19 cellular contexts compared by ENCODE assay signal in genomic region chr2:16008331-16008850, GRCh38.
DNase-seq lines count a peak whose midpoint lies in the region; ATAC-seq and TF ChIP-seq lines count a peak whose summit lies in the region.
"Had no signal": no experiment of that assay in that cellular context is flagged by ENCODE, and none has a peak within 500 bp of the region (broad histone marks: within the 10 kb centered on the region; RNA-seq: fewer than 3 reads in every experiment).

No MANE protein-coding gene starts in this region.

- no peak overlapping the region for H2AK5ac ChIP-seq in neuronal stem cell (ENCODE audit: low read depth, low read length)

- H3K14ac ChIP-seq in neuronal stem cell (ENCODE audit: low read length), result no peak overlapping the region

- peaks cover 4% of the 10 kb centered on the region for H3K36me3 Mint-ChIP-seq in endothelial cell (ENCODE audit: low read depth, unreplicated experiment)
- H3K36me3 Mint-ChIP-seq: CD14-positive monocyte; CD4-positive, alpha-beta memory T cell; CD4-positive, CD25-positive, alpha-beta regulatory T cell; CD8-positive, alpha-beta memory T cell had no signal

- H2BK5ac ChIP-seq in neuronal stem cell (ENCODE audit: low read length), result no peak overlapping the region

- H3K4me2 ChIP-seq in neuronal stem cell (ENCODE audit: insufficient read depth, low read length, poor library complexity, severe bottlenecking), result no peak overlapping the region
- H3K4me2 ChIP-seq: BLaER1 had no signal

- no peaks in the 10 kb centered on the region for H3K79me1 ChIP-seq in neuronal stem cell (ENCODE audit: low read depth, low read length)

- no peaks in the 10 kb centered on the region for H3K9me3 ChIP-seq in neuronal stem cell (replicated peaks in 1 of 2; ENCODE audit: control insufficient read depth in 2 of 2, insufficient read depth in 1 of 2, low read depth in 1 of 2, low read length in 2 of 2)
- H3K9me3 ChIP-seq in stomach, result no peaks in the 10 kb centered on the region
- H3K9me3 ChIP-seq: BLaER1, Caco-2 had no signal

- H3K9ac ChIP-seq in neuronal stem cell (ENCODE audit: low read depth, low read length, poor library complexity), result no peak overlapping the region
- H3K9ac ChIP-seq: BLaER1 had no signal

- no peak overlapping the region for H3K4me3 Mint-ChIP-seq in endothelial cell (ENCODE audit: unreplicated experiment)
- H3K4me3 Mint-ChIP-seq: CD14-positive monocyte; CD4-positive, alpha-beta memory T cell; CD4-positive, CD25-positive, alpha-beta regulatory T cell; CD8-positive, alpha-beta memory T cell had no signal

- no peak for TF ChIP-seq EP300 in stomach (IDR thresholded peaks at IDR 0.05)

- H3K36me3 ChIP-seq in neuronal stem cell (replicated peaks in 1 of 2; ENCODE audit: control insufficient read depth in 2 of 2, insufficient read depth in 2 of 2, low read length in 2 of 2) (no peaks in the 10 kb centered on the region), stomach (no peaks in the 10 kb centered on the region)
- H3K36me3 ChIP-seq: BE2C, BLaER1 had no signal

- H3K27me3 ChIP-seq in neuronal stem cell (ENCODE audit: control insufficient read depth in 3 of 3, insufficient read depth in 3 of 3, low read depth in 1 of 3, low read length in 3 of 3), result no peaks in the 10 kb centered on the region
- H3K27me3 ChIP-seq in stomach, result peaks cover 0 to 18% (median 5%) of the 10 kb centered on the region in 3 donors
- H3K27me3 ChIP-seq: BLaER1 had no signal

- H3K27ac ChIP-seq in neuronal stem cell (replicated peaks; ENCODE audit: low read length), result no peak overlapping the region
- H3K27ac ChIP-seq in stomach, result no peak overlapping the region
- H3K27ac ChIP-seq: BLaER1 had no signal

- H3K4ac ChIP-seq in neuronal stem cell (ENCODE audit: low read length), result no peak overlapping the region

- H2BK15ac ChIP-seq in neuronal stem cell (ENCODE audit: low read length), result no peak overlapping the region

- H2AFZ ChIP-seq in neuronal stem cell (ENCODE audit: low read length), result no peak overlapping the region

- intact Hi-C loops in stomach (cut with DNase I; ENCODE audit: low total_unique reads), result no loop called here

- no peak overlapping the region for H3K18ac ChIP-seq in neuronal stem cell (ENCODE audit: low read length)

- H3K27ac Mint-ChIP-seq in endothelial cell (ENCODE audit: unreplicated experiment), result no peak overlapping the region
- H3K27ac Mint-ChIP-seq: CD14-positive monocyte; CD4-positive, alpha-beta memory T cell; CD4-positive, CD25-positive, alpha-beta regulatory T cell; CD8-positive, alpha-beta memory T cell had no signal

- H3K4me1 Mint-ChIP-seq in endothelial cell (ENCODE audit: unreplicated experiment), result peaks cover 14% of the 10 kb centered on the region

- TF ChIP-seq POLR2A in stomach (IDR thresholded peaks at IDR 0.05), result no peak

- TF ChIP-seq CTCF in stomach (IDR thresholded peaks at IDR 0.05) (no peak), endothelial cell (IDR thresholded peaks at IDR 0.05; ENCODE audit: unreplicated experiment) (no peak)

- H3K9me3 Mint-ChIP-seq in endothelial cell (ENCODE audit: unreplicated experiment), result no peaks in the 10 kb centered on the region

- no peak overlapping the region for H4K91ac ChIP-seq in neuronal stem cell (ENCODE audit: low read depth, low read length, poor library complexity)

- H4K8ac ChIP-seq in neuronal stem cell (ENCODE audit: low read depth, low read length), result no peak overlapping the region

- H3K23ac ChIP-seq in neuronal stem cell (ENCODE audit: low read depth, low read length, poor library complexity), result no peak overlapping the region

- peak overlapping the region; percentile 44 for H2BK12ac ChIP-seq in neuronal stem cell (ENCODE audit: low read length)

- no peak for ATAC-seq in stimulated activated naive CD8-positive, alpha-beta T cell treated with anti-CD3 and anti-CD28 coated beads, Interleukin-15, Interleukin-2, amounts not matched to agents 100 U/mL and 50 U/mL, for 24 hours

- H3K27me3 Mint-ChIP-seq in endothelial cell (ENCODE audit: unreplicated experiment), result peaks cover 2% of the 10 kb centered on the region

- peak; percentile 94 for DNase-seq in SK-N-DZ (ENCODE audit: low spot score)
- DNase-seq in neuronal stem cell (ENCODE audit: low spot score), result no peak
- peak; percentile 51 for DNase-seq in stomach
- DNase-seq in stimulated activated naive CD8-positive, alpha-beta T cell treated with anti-CD3 and anti-CD28 coated beads, Interleukin-15, Interleukin-2, amounts not matched to agents 100 U/mL and 50 U/mL, for 24 hours, result no peak
- DNase-seq in endothelial cell (ENCODE audit: low spot score), result no peak
- no peak for DNase-seq in kidney glomerular epithelial cell (lab: John Stamatoyannopoulos, UW)
- DNase-seq in HCEC 1CT, result no peak
- DNase-seq: 8988T; ACHN; C1 segment of cervical spinal cord; Caco-2; CD4-positive, alpha-beta memory T cell; CD4-positive, CD25-positive, alpha-beta regulatory T cell; CD8-positive, alpha-beta memory T cell; DMS79 treated with DMSO at 0.1 percent for 48 hours; GF-D8 had no signal

- no peak overlapping the region for H3K4me3 ChIP-seq in neuronal stem cell (ENCODE audit: low read length in 2 of 2)
- no peak overlapping the region for H3K4me3 ChIP-seq in stomach
- H3K4me3 ChIP-seq: BLaER1 had no signal

- no CpG with 5 or more reads among the region's 8 CpGs for WGBS in neuronal stem cell (ENCODE audit: extremely low coverage in 2 of 2, insufficient read length in 2 of 2, insufficient replicate concordance in 1 of 2), 2 donors
- 52 to 70% (median 60%) methylated on average over 4 to 8 of the region's 8 CpGs for WGBS in stomach, 5 donors

- peaks cover 10 to 21% of the 10 kb centered on the region in 2 donors for H3K4me1 ChIP-seq in neuronal stem cell (ENCODE audit: control insufficient read depth in 2 of 2, insufficient read depth in 1 of 2, low read depth in 1 of 2, low read length in 2 of 2)
- H3K4me1 ChIP-seq in stomach, result peaks cover under 1 to 22% (median 9%) of the 10 kb centered on the region in 4 donors
- H3K4me1 ChIP-seq: BE2C, BLaER1 had no signal

- no peak overlapping the region for H2BK120ac ChIP-seq in neuronal stem cell (ENCODE audit: low read depth, low read length)

Comparison
In these comparisons a context has a peak if more than half of its experiments do, and no peak if none do; other contexts are left out.
1. DNase-seq: peak in SK-N-DZ (single experiment) and stomach (single experiment); none in neuronal stem cell (single experiment), stimulated activated naive CD8-positive, alpha-beta T cell treated with anti-CD3 and anti-CD28 coated beads, Interleukin-15, Interleukin-2, amounts not matched to agents 100 U/mL and 50 U/mL, for 24 hours (single experiment), endothelial cell (single experiment), kidney glomerular epithelial cell (single experiment) and HCEC 1CT (single experiment).